Comparison of ENCODE assay signal across 20 cellular contexts in the genomic region with DNA sequence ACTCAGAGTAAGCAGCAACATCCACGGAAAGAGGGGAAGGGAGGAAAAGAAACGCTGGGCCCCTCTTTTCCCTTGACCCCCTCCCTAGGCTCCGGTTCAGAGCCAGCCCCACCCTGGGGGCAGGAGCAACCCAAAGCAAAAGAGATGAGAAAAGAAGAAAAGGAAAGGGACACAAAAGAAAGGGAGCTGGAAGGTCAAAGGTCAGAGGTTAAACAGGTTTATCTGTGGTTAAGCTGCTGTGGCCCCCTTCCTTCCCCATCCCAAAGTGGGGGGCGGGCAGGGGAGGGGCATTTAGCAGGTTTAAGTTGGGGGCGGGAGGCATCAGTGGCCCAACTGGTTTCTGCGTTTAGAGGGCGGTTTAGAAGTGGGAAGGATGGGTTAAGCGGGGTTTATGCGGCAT. TPM values are rescaled to one million over a fixed set of nuclear protein-coding genes. Genes with fewer than 3 reads are reported as not detected.
DNase-seq lines count a peak whose midpoint lies in the region; ATAC-seq, FAIRE-seq and TF ChIP-seq lines count a peak whose summit lies in the region.
"Had no signal": no experiment of that assay in that cellular context is flagged by ENCODE, and none has a peak within 500 bp of the region (broad histone marks: within the 10 kb centered on the region; RNA-seq: fewer than 3 reads in every experiment).

No MANE protein-coding gene starts in this region.

- H3K4ac ChIP-seq in neuronal stem cell (ENCODE audit: low read length) = no peak overlapping the region

- no peak overlapping the region for H2BK120ac ChIP-seq in neuronal stem cell (ENCODE audit: low read depth, low read length)

- no peak for TF ChIP-seq RAD21 in GM12878 (IDR thresholded peaks at IDR 0.05; ENCODE audit: insufficient read depth, low read depth, low read length)

- H3K27ac ChIP-seq in GM23338 (ENCODE audit: low read depth) = no peak overlapping the region
- H3K27ac ChIP-seq in GM12878 (ENCODE audit: control insufficient read depth, insufficient read depth) = no peak overlapping the region
- peak overlapping the region; percentile 37 for H3K27ac ChIP-seq in neuronal stem cell (replicated peaks; ENCODE audit: low read length)
- no peak overlapping the region for H3K27ac ChIP-seq in ovary
- H3K27ac ChIP-seq: GM23248 had no signal

- SMC1A ChIA-PET in GM12878 (lab: Charles Lee; ENCODE audit: uncharacterized antibody, unreplicated experiment) = interaction anchor here (0.8 kb wide), 1 partner anchor 12 kb away, joined by 3 read pairs; no protein-coding TSS in a partner anchor

- no peak for DNase-seq in GM23338 (ENCODE audit: low spot score)
- no peak for DNase-seq in GM12878 (ENCODE audit: low read depth, low spot score)
- DNase-seq in glutamatergic neuron = no peak
- DNase-seq in neuronal stem cell (ENCODE audit: low spot score) = no peak
- DNase-seq in middle frontal gyrus (ENCODE audit: extremely low spot score, low spot score) = no peak
- DNase-seq in ovary = no peak
- DNase-seq in HAP-1 (ENCODE audit: low spot score in 2 of 2) = no peak
- DNase-seq: ACHN; BE2C; CD4-positive, alpha-beta memory T cell; DMS79 treated with DMSO at 0.1 percent for 48 hours; GM23248; H7; KG1 had no signal

- H3K27me3 Mint-ChIP-seq in GM23338 (ENCODE audit: insufficient read depth, low read depth, poor library complexity) (peaks cover 7% of the 10 kb centered on the region), glutamatergic neuron (ENCODE audit: unreplicated experiment) (peaks cover 22% of the 10 kb centered on the region)
- H3K27me3 Mint-ChIP-seq: IgD-negative memory B cell had no signal

- H3K4me2 ChIP-seq in GM23338 = 0 out of 2 replicates have a peak overlapping the region, but pooled peaks have one; percentile 26
- no peak overlapping the region for H3K4me2 ChIP-seq in GM12878 (ENCODE audit: control insufficient read depth, insufficient read depth)
- H3K4me2 ChIP-seq in neuronal stem cell (ENCODE audit: insufficient read depth, low read length, poor library complexity, severe bottlenecking) = no peak overlapping the region

- H3K4me3 Mint-ChIP-seq in GM23338 (no peak overlapping the region), glutamatergic neuron (ENCODE audit: unreplicated experiment) (peak overlapping the region; percentile 65)
- H3K4me3 Mint-ChIP-seq: CD14-positive monocyte; CD4-positive, alpha-beta memory T cell; IgD-negative memory B cell had no signal

- in situ Hi-C loops in GM12878 (cut with MboI) = no loop called here
- in situ Hi-C loops in HAP-1 (cut with MboI; ENCODE audit: low sequenced_read_pairs) = no loop called here

- no peak overlapping the region for H2BK12ac ChIP-seq in neuronal stem cell (ENCODE audit: low read length)

- peaks cover 8% of the 10 kb centered on the region for H3K4me1 ChIP-seq in GM23338 (ENCODE audit: insufficient read depth)
- H3K4me1 ChIP-seq in GM12878 (ENCODE audit: control insufficient read depth, insufficient read depth, low read length) = peaks cover 6% of the 10 kb centered on the region
- peaks cover under 1 to 11% of the 10 kb centered on the region in 2 donors for H3K4me1 ChIP-seq in neuronal stem cell (ENCODE audit: control insufficient read depth in 2 of 2, insufficient read depth in 1 of 2, low read depth in 1 of 2, low read length in 2 of 2)
- H3K4me1 ChIP-seq in ovary (ENCODE audit: insufficient read depth) = peaks cover 4% of the 10 kb centered on the region
- H3K4me1 ChIP-seq in HAP-1 = no peaks in the 10 kb centered on the region
- H3K4me1 ChIP-seq: BE2C had no signal

- H3K36me3 Mint-ChIP-seq in GM23338 (ENCODE audit: low read depth) (peaks cover 6% of the 10 kb centered on the region; the same call in 1 of the 3 replicates), glutamatergic neuron (ENCODE audit: unreplicated experiment) (no peaks in the 10 kb centered on the region)
- H3K36me3 Mint-ChIP-seq: CD14-positive monocyte; CD4-positive, alpha-beta memory T cell had no signal

- 0 out of 2 replicates have a peak, but pooled peaks cover 3% of the 10 kb centered on the region for H3F3A ChIP-seq in GM23338 (replicated peaks; ENCODE audit: low read depth)

- no peaks in the 10 kb centered on the region for H3K36me3 ChIP-seq in GM23338 (ENCODE audit: insufficient read depth)
- H3K36me3 ChIP-seq in GM12878 (ENCODE audit: control insufficient read depth in 2 of 2, insufficient read depth in 2 of 2, low read length in 1 of 2) = no peaks in the 10 kb centered on the region
- peaks cover under 1 to 5% of the 10 kb centered on the region in 2 donors for H3K36me3 ChIP-seq in neuronal stem cell (replicated peaks in 1 of 2; ENCODE audit: control insufficient read depth in 2 of 2, insufficient read depth in 2 of 2, low read length in 2 of 2)
- no peaks in the 10 kb centered on the region for H3K36me3 ChIP-seq in ovary
- H3K36me3 ChIP-seq in HAP-1 (replicated peaks) = no peaks in the 10 kb centered on the region
- H3K36me3 ChIP-seq: BE2C had no signal

- H3K9me2 ChIP-seq in GM23338 (ENCODE audit: insufficient read depth) = no peaks in the 10 kb centered on the region

- TF ChIP-seq CTCF in GM23338 (conservative IDR thresholded peaks at IDR 0.05; ENCODE audit: low read depth in 2 of 2) (no peak), GM12878 (IDR thresholded peaks at IDR 0.05 in 2 of 3, conservative IDR thresholded peaks at IDR 0.05 in 1 of 3; ENCODE audit: control insufficient read depth in 2 of 3, extremely low read depth in 1 of 3, insufficient read depth in 1 of 3, low read depth in 3 of 3, low read length in 3 of 3) (no peak), glutamatergic neuron (IDR thresholded peaks at IDR 0.05; ENCODE audit: partially characterized antibody, unreplicated experiment) (no peak), ovary (IDR thresholded peaks at IDR 0.05) (no peak)

- H3K9me3 ChIP-seq in GM12878 (replicated peaks; ENCODE audit: control insufficient read depth, insufficient read depth, low read length) (no peaks in the 10 kb centered on the region), neuronal stem cell (replicated peaks in 1 of 2; ENCODE audit: control insufficient read depth in 2 of 2, insufficient read depth in 1 of 2, low read depth in 1 of 2, low read length in 2 of 2) (no peaks in the 10 kb centered on the region), ovary (no peaks in the 10 kb centered on the region), HAP-1 (no peaks in the 10 kb centered on the region)
- H3K9me3 ChIP-seq: BE2C had no signal

- H3K79me2 ChIP-seq in GM23338 (replicated peaks; ENCODE audit: insufficient read depth) (no peaks in the 10 kb centered on the region), GM12878 (ENCODE audit: control insufficient read depth, insufficient read depth, low read length) (no peaks in the 10 kb centered on the region)

- H2BK5ac ChIP-seq in neuronal stem cell (ENCODE audit: low read length) = no peak overlapping the region

- POLR2A ChIA-PET in GM12878 (lab: Charles Lee) = no interaction called here

- no TSS peak for BruUV-seq in GM12878 (replicated peaks; lab: Mats Ljungman, UMichigan)

- peak overlapping the region; percentile 55 for H2BK15ac ChIP-seq in neuronal stem cell (ENCODE audit: low read length)

- H3K9ac ChIP-seq in GM12878 (ENCODE audit: control insufficient read depth, insufficient read depth, low read length) (no peak overlapping the region), neuronal stem cell (ENCODE audit: low read depth, low read length, poor library complexity) (no peak overlapping the region)
- H3K9ac ChIP-seq: GM23248 had no signal

- H3K27me3 ChIP-seq in GM23338 (ENCODE audit: insufficient read depth) (peaks cover 9% of the 10 kb centered on the region), GM12878 (replicated peaks in 1 of 2; ENCODE audit: control insufficient read depth in 2 of 2, insufficient read depth in 2 of 2, low read length in 1 of 2) (no peaks in the 10 kb centered on the region), neuronal stem cell (ENCODE audit: control insufficient read depth in 3 of 3, insufficient read depth in 3 of 3, low read depth in 1 of 3, low read length in 3 of 3) (peaks cover 0 to 4% (median 0%) of the 10 kb centered on the region in 3 experiments), ovary (no peaks in the 10 kb centered on the region), HAP-1 (ENCODE audit: low read depth) (no peaks in the 10 kb centered on the region)
- H3K27me3 ChIP-seq: BE2C had no signal

- H3K27ac Mint-ChIP-seq in GM23338 = no peak overlapping the region
- H3K27ac Mint-ChIP-seq in glutamatergic neuron (ENCODE audit: unreplicated experiment) = peak overlapping the region; percentile 38

- no peak for TF ChIP-seq EP300 in GM12878 (IDR thresholded peaks at IDR 0.05; ENCODE audit: borderline replicate concordance in 1 of 2, control insufficient read depth in 1 of 2, low read depth in 2 of 2, low read length in 2 of 2)
- no peak for TF ChIP-seq EP300 in ovary (IDR thresholded peaks at IDR 0.05)

- 12% methylated on average over 8 of the region's 9 CpGs for WGBS in GM12878 (ENCODE audit: insufficient coverage, insufficient replicate concordance, low lambda C conversion rate, missing lambda C conversion rate)
- no CpG with 5 or more reads among the region's 9 CpGs for WGBS in neuronal stem cell (ENCODE audit: extremely low coverage in 2 of 2, insufficient read length in 2 of 2, insufficient replicate concordance in 1 of 2), 2 donors
- WGBS in ovary, 3 donors = 81 to 83% (median 83%) methylated on average over 9 of the region's 9 CpGs

- CTCF ChIA-PET in GM12878 (lab: Yijun Ruan, JAX) = interaction anchor here (0.6 to 0.8 kb wide), 3 partner anchors 12 to 62 kb away, joined by 3 to 4 read pairs (median 3); no protein-coding TSS in a partner anchor

- H3K4me3 ChIP-seq in GM23338 (no peak overlapping the region), GM12878 (no peak overlapping the region), neuronal stem cell (ENCODE audit: low read length in 2 of 2) (no peak overlapping the region), ovary (no peak overlapping the region), HAP-1 (no peak overlapping the region)
- H3K4me3 ChIP-seq: GM23248 had no signal

- TF ChIP-seq POLR2A in GM12878 (IDR thresholded peaks at IDR 0.05; ENCODE audit: low read depth, low read length) = no peak
- TF ChIP-seq POLR2A in ovary (IDR thresholded peaks at IDR 0.05) = no peak

- RAD21 ChIA-PET in GM12878 (lab: Charles Lee; ENCODE audit: unreplicated experiment) = interaction anchor here (1.3 kb wide), 1 partner anchor 9 kb away, joined by 3 read pairs; no protein-coding TSS in a partner anchor

- peaks cover 2% of the 10 kb centered on the region for H3K79me1 ChIP-seq in neuronal stem cell (ENCODE audit: low read depth, low read length)

- no peak overlapping the region for H3K23ac ChIP-seq in neuronal stem cell (ENCODE audit: low read depth, low read length, poor library complexity)

- H3K4me1 Mint-ChIP-seq in GM23338 = peaks cover 23% of the 10 kb centered on the region
- peaks cover 24% of the 10 kb centered on the region for H3K4me1 Mint-ChIP-seq in glutamatergic neuron (ENCODE audit: low read depth, unreplicated experiment)
- H3K4me1 Mint-ChIP-seq: CD4-positive, alpha-beta memory T cell had no signal

- H4K20me1 ChIP-seq in GM23338 (replicated peaks; ENCODE audit: insufficient read depth) (no peaks in the 10 kb centered on the region; the same call in 1 of the 2 replicates), GM12878 (ENCODE audit: control insufficient read depth, insufficient read depth) (no peaks in the 10 kb centered on the region)

- no peak for ATAC-seq in GM23338
- no peak for ATAC-seq in GM12878
- ATAC-seq: HepG2 had no signal

- no peak overlapping the region for H4K8ac ChIP-seq in neuronal stem cell (ENCODE audit: low read depth, low read length)

- intact Hi-C loops in GM12878 (cut with micrococcal nuclease; ENCODE audit: unreplicated experiment) = no loop called here
- intact Hi-C loops in ovary (cut with DNase I) = no loop called here

- no peak overlapping the region for H2AFZ ChIP-seq in GM23338
- no peak overlapping the region for H2AFZ ChIP-seq in GM12878 (ENCODE audit: control insufficient read depth, low read depth, low read length)
- no peak overlapping the region for H2AFZ ChIP-seq in neuronal stem cell (ENCODE audit: low read length)
- H2AFZ ChIP-seq: GM23248 had no signal

- H2AK5ac ChIP-seq in neuronal stem cell (ENCODE audit: low read depth, low read length) = no peak overlapping the region

- H3K18ac ChIP-seq in neuronal stem cell (ENCODE audit: low read length) = no peak overlapping the region

- H4K91ac ChIP-seq in neuronal stem cell (ENCODE audit: low read depth, low read length, poor library complexity) = no peak overlapping the region

- H3K9me3 Mint-ChIP-seq in GM23338 (no peaks in the 10 kb centered on the region), glutamatergic neuron (ENCODE audit: unreplicated experiment) (peaks cover 4% of the 10 kb centered on the region)
- H3K9me3 Mint-ChIP-seq: IgD-negative memory B cell had no signal

- no peak overlapping the region for H3K14ac ChIP-seq in neuronal stem cell (ENCODE audit: low read length)

- no peak for FAIRE-seq in GM12878 (lab: Jason Lieb, UNC)
- FAIRE-seq: A204.1, GM12892, GM18507, HepG2 had no signal

RNA-seq across cellular contexts. Expression of gene SLC22A12, which starts 35.6 kb away (rescaled TPM):
- not detected in 2 replicates for total RNA-seq in GM23338 (2014; rRNA removed; shearing (Covaris generic))
- polyA plus RNA-seq in GM23338 (2016; fragmentation: Nextera tagmentation; extraction: Ambion mirVana) = not detected in 2 replicates
- total RNA-seq in GM12878 (2013; cell fraction: nucleolus; rRNA removed) = not detected in 2 replicates
- total RNA-seq in GM12878 (2014; rRNA removed) = not detected in 2 replicates
- total RNA-seq in GM12878 (2014; rRNA removed; fragmentation: Illumina TruSeq; extraction: Trizol) = not detected in 2 replicates
- not detected in 2 replicates for total RNA-seq in GM12878 (2021)
- polyA plus RNA-seq in GM12878 (2011; ENCODE audit: low read depth) = not detected
- not detected in 2 replicates for polyA plus RNA-seq in GM12878 (2011; rRNA removed)
- not detected in 2 replicates for polyA plus RNA-seq in GM12878 (2011; cell fraction: cytosol; rRNA removed)
- not detected in 2 replicates for polyA plus RNA-seq in GM12878 (2011; cell fraction: nucleus; rRNA removed)
- polyA plus RNA-seq in GM12878 (2012) = not detected in 2 replicates
- polyA plus RNA-seq in GM12878 (2014; fragmentation: Illumina TruSeq; extraction: Trizol) = not detected in 2 replicates
- not detected for polyA plus RNA-seq in GM12878 (2014; fragmentation: Nextera tagmentation; extraction: Ambion mirVana)
- not detected in 2 replicates for polyA plus RNA-seq in GM12878 (2014; rRNA removed)
- polyA plus RNA-seq in GM12878 (2016; fragmentation: Nextera tagmentation; extraction: Ambion mirVana) = not detected
- not detected in 2 replicates for polyA minus RNA-seq in GM12878 (2011; rRNA and poly(A)+ RNA removed)
- polyA minus RNA-seq in GM12878 (2011; cell fraction: cytosol; rRNA and poly(A)+ RNA removed) = not detected in 2 replicates
- polyA minus RNA-seq in GM12878 (2011; cell fraction: nucleus; rRNA and poly(A)+ RNA removed) = not detected in 2 replicates
- not detected for total RNA-seq in glutamatergic neuron (ENCODE audit: unreplicated experiment)
- not detected for polyA plus RNA-seq in neuronal stem cell (2013, experiment 1 of 2)
- polyA plus RNA-seq in neuronal stem cell (2013, experiment 2 of 2) = not detected
- not detected for total RNA-seq in ovary
- not detected for polyA plus RNA-seq in ovary
- total RNA-seq: CD4-positive, alpha-beta memory T cell; GM23248; H7; HepG2 had no signal
- polyA plus RNA-seq: CD14-positive monocyte; CD4-positive, alpha-beta memory T cell; GM23248; HepG2; IgD-negative memory B cell had no signal
